ENCODE assay signal across 11 cellular contexts in genomic region chr4:26812049-26812729, GRCh38. TPM values are rescaled to one million over a fixed set of nuclear protein-coding genes. Genes with fewer than 3 reads are reported as not detected.
A peak's percentile ranks its signal among the peaks of the same experiment; 100 is the strongest.
DNase-seq lines count a peak whose midpoint lies in the region; ATAC-seq, FAIRE-seq and TF ChIP-seq lines count a peak whose summit lies in the region.
"Had no signal": no experiment of that assay in that cellular context is flagged by ENCODE, and none has a peak within 500 bp of the region (broad histone marks: within the 10 kb centered on the region; RNA-seq: fewer than 3 reads in every experiment).

No MANE protein-coding gene starts in this region.

- in situ Hi-C loops in HepG2 (cut with HindIII; ENCODE audit: extremely low pct_ligation_motif_present, low pct_unique_long_range_greater_than_20kb) = no loop called here

- WGBS in liver = 75% methylated on average over 6 of the region's 6 CpGs
- 69% methylated on average over 6 of the region's 6 CpGs for WGBS in HepG2 (ENCODE audit: low lambda C conversion rate)

- H3K4me3 ChIP-seq in liver (ENCODE audit: low read depth in 1 of 3, low read length in 3 of 3) (no peak overlapping the region), HepG2 (replicated peaks in 1 of 3; ENCODE audit: insufficient read depth in 1 of 3, low read depth in 2 of 3, low read length in 3 of 3) (no peak overlapping the region), lower lobe of right lung (no peak overlapping the region), PC-9 (no peak overlapping the region)

- H3K9ac ChIP-seq in liver (ENCODE audit: low read depth in 1 of 2, low read length in 2 of 2) = no peak overlapping the region
- H3K9ac ChIP-seq in HepG2 (ENCODE audit: insufficient read depth, low read depth, low read length) = no peak overlapping the region

- no peak for FAIRE-seq in HepG2 (lab: Jason Lieb, UNC)

- no peaks in the 10 kb centered on the region for H3K9me2 ChIP-seq in PC-9 (ENCODE audit: insufficient read depth)

- ATAC-seq in HepG2 (no peak), lower lobe of right lung (peak; percentile 44 to 52)
- ATAC-seq: activated T-cell treated with anti-CD3 and anti-CD28 coated beads, Interleukin-2, amount 50 U/mL, for 4 hours had no signal

- H3K79me2 ChIP-seq in HepG2 (ENCODE audit: insufficient read depth, low read length) (no peaks in the 10 kb centered on the region), PC-9 (ENCODE audit: low read depth) (no peaks in the 10 kb centered on the region)

- no peaks in the 10 kb centered on the region for H3K27me3 ChIP-seq in liver (ENCODE audit: control insufficient read depth in 4 of 4, insufficient read depth in 4 of 4, low read length in 3 of 4)
- peaks cover 0 to 13% of the 10 kb centered on the region in 2 experiments; a peak in 1 of 5 replicates for H3K27me3 ChIP-seq in HepG2 (ENCODE audit: control insufficient read depth in 1 of 2, insufficient read depth in 2 of 2, low read length in 2 of 2)
- H3K27me3 ChIP-seq in lower lobe of right lung (ENCODE audit: low read depth) = no peaks in the 10 kb centered on the region
- H3K27me3 ChIP-seq in PC-9 (ENCODE audit: insufficient read depth, low read depth) = no peaks in the 10 kb centered on the region

- H2AFZ ChIP-seq in HepG2 (ENCODE audit: low read length) = no peak overlapping the region
- H2AFZ ChIP-seq in PC-9 = no peak overlapping the region

- H3K4me2 ChIP-seq in HepG2 (ENCODE audit: low read depth, low read length) = no peak overlapping the region
- no peak overlapping the region for H3K4me2 ChIP-seq in PC-9

- no peak for TF ChIP-seq CTCF in liver (IDR thresholded peaks at IDR 0.05; ENCODE audit: low read depth, low read length, missing input control)
- no peak for TF ChIP-seq CTCF in HepG2 (CRISPR knock-in tag; IDR thresholded peaks at IDR 0.05)
- TF ChIP-seq CTCF in lower lobe of right lung (IDR thresholded peaks at IDR 0.05) = no peak
- TF ChIP-seq CTCF in PC-9 (conservative IDR thresholded peaks at IDR 0.05) = no peak

- intact Hi-C loops in HepG2 (cut with micrococcal nuclease; ENCODE audit: unreplicated experiment) = no loop called here
- intact Hi-C loops in lower lobe of right lung (cut with DNase I) = no loop called here
- intact Hi-C loops in PC-9 (cut with micrococcal nuclease; ENCODE audit: unreplicated experiment) = no loop called here

- TF ChIP-seq POLR2A in HepG2 (IDR thresholded peaks at IDR 0.05; ENCODE audit: insufficient read depth in 1 of 2, low read depth in 2 of 2, low read length in 2 of 2) = no peak

- H3K4me1 ChIP-seq in liver (ENCODE audit: control insufficient read depth in 4 of 4, insufficient read depth in 4 of 4, low read length in 3 of 4) (no peaks in the 10 kb centered on the region), HepG2 (ENCODE audit: insufficient read depth, low read length) (peaks cover 7% of the 10 kb centered on the region), lower lobe of right lung (peaks cover 22% of the 10 kb centered on the region), PC-9 (replicated peaks; ENCODE audit: insufficient read depth) (no peaks in the 10 kb centered on the region)

- TF ChIP-seq RAD21 in liver (IDR thresholded peaks at IDR 0.05) (peak in 1 of 2 donors; percentile 16), HepG2 (CRISPR knock-in tag; IDR thresholded peaks at IDR 0.05) (no peak)

- no peaks in the 10 kb centered on the region for H3K36me3 ChIP-seq in liver (ENCODE audit: control insufficient read depth in 4 of 4, insufficient read depth in 3 of 4, low read depth in 1 of 4, low read length in 3 of 4)
- H3K36me3 ChIP-seq in HepG2 (replicated peaks in 1 of 2; ENCODE audit: control insufficient read depth in 1 of 2, insufficient read depth in 2 of 2, low read length in 2 of 2) = no peaks in the 10 kb centered on the region
- no peaks in the 10 kb centered on the region for H3K36me3 ChIP-seq in lower lobe of right lung
- H3K36me3 ChIP-seq in PC-9 (ENCODE audit: low read depth) = no peaks in the 10 kb centered on the region

- H4K20me1 ChIP-seq in HepG2 (ENCODE audit: insufficient read depth, low read length) (no peaks in the 10 kb centered on the region), PC-9 (ENCODE audit: insufficient read depth) (no peaks in the 10 kb centered on the region)

- DNase-seq in HepG2 (ENCODE audit: low spot score) = no peak
- DNase-seq in astrocyte of the hippocampus (ENCODE audit: low read depth, low spot score) = peak; percentile 13
- no peak for DNase-seq in lower lobe of right lung
- DNase-seq in NCI-H524 treated with DMSO at 0.1 percent for 48 hours (lab: John Stamatoyannopoulos, UW) = no peak
- DNase-seq in HT-29 (ENCODE audit: low spot score) = no peak
- DNase-seq in substantia nigra (lab: John Stamatoyannopoulos, UW) = no peak
- no peak for DNase-seq in PC-9
- DNase-seq: activated T-cell treated with anti-CD3 and anti-CD28 coated beads, Interleukin-2, amount 50 U/mL, for 4 hours; KBM-7; T1000 had no signal

- CTCF ChIA-PET in HepG2 (lab: Yijun Ruan, JAX; ENCODE audit: low intra/inter-chr PET ratio, low total read pairs) (no interaction called here), PC-9 (lab: Charles Lee) (no interaction called here)

- no peaks in the 10 kb centered on the region for H3F3A ChIP-seq in PC-9 (ENCODE audit: insufficient read depth, low read depth)

- TF ChIP-seq EP300 in HepG2 (IDR thresholded peaks at IDR 0.05; ENCODE audit: low read depth in 2 of 2, low read length in 2 of 2) = no peak
- no peak for TF ChIP-seq EP300 in HepG2 (CRISPR knock-in tag; IDR thresholded peaks at IDR 0.05; ENCODE audit: borderline replicate concordance)

- H3K9me3 ChIP-seq in liver (ENCODE audit: control insufficient read depth in 4 of 4, low read length in 3 of 4) (no peaks in the 10 kb centered on the region), HepG2 (ENCODE audit: low read length) (no peaks in the 10 kb centered on the region), lower lobe of right lung (no peaks in the 10 kb centered on the region), PC-9 (ENCODE audit: insufficient read depth, low read depth) (no peaks in the 10 kb centered on the region)

- BruUV-seq in HepG2 (replicated peaks; lab: Mats Ljungman, UMichigan) (no TSS peak), PC-9 (replicated peaks; lab: Mats Ljungman, UMichigan) (no TSS peak)

- H3K27ac ChIP-seq in liver (ENCODE audit: low read depth in 1 of 2, low read length in 2 of 2) = no peak overlapping the region
- H3K27ac ChIP-seq in HepG2 (ENCODE audit: extremely low read length, insufficient read depth, low read length) = no peak overlapping the region
- H3K27ac ChIP-seq in lower lobe of right lung = peak overlapping the region; percentile 50
- no peak overlapping the region for H3K27ac ChIP-seq in substantia nigra (ENCODE audit: low read depth, low read length, poor library complexity, severe bottlenecking)
- no peak overlapping the region for H3K27ac ChIP-seq in PC-9

- POLR2A ChIA-PET in HepG2 (lab: Yijun Ruan, JAX) = no interaction called here
- POLR2A ChIA-PET in PC-9 (lab: Charles Lee; ENCODE audit: unreplicated experiment) = no interaction called here

TF ChIP-seq in HepG2, 621 proteins besides CTCF, POLR2A, EP300 and RAD21 (continues in another document):
- TF ChIP-seq ZNF780A (CRISPR knock-in tag; IDR thresholded peaks at IDR 0.05) (no peak), ZNF567 (CRISPR knock-in tag; IDR thresholded peaks at IDR 0.05; ENCODE audit: borderline replicate concordance) (no peak), ZSCAN20 (CRISPR knock-in tag; IDR thresholded peaks at IDR 0.05; ENCODE audit: borderline replicate concordance) (no peak), MED1 (CRISPR knock-in tag; IDR thresholded peaks at IDR 0.05) (no peak), ZNF569 (CRISPR knock-in tag; IDR thresholded peaks at IDR 0.05; ENCODE audit: borderline replicate concordance) (no peak)

RNA-seq across cellular contexts. Expression of gene STIM2, which starts 48.5 kb away (rescaled TPM):
- 10 to 100 TPM in 1 of 2 donors, 1 to 10 TPM in 1; 5.4 to 11.1 TPM for total RNA-seq in liver
- 1 to 10 TPM; 6.6 to 7.2 TPM for polyA plus RNA-seq in liver
- total RNA-seq in HepG2 (2016; rRNA removed; fragmentation: Illumina TruSeq; extraction: Trizol) = 8.2 and 19.3 TPM in 2 replicates
- 3.5 and 6.1 TPM in 2 replicates for total RNA-seq in HepG2 (2016; cell fraction: cytosol; rRNA removed; fragmentation: Illumina TruSeq; extraction: Trizol; ENCODE audit: low read depth)
- total RNA-seq in HepG2 (2016; cell fraction: insoluble cytoplasmic fraction; rRNA removed; fragmentation: Illumina TruSeq; extraction: Trizol) = 9.9 and 21.5 TPM in 2 replicates
- 6.0 and 6.1 TPM in 2 replicates for total RNA-seq in HepG2 (2016; cell fraction: membrane; rRNA removed; fragmentation: Illumina TruSeq; extraction: Trizol)
- total RNA-seq in HepG2 (2016; cell fraction: nucleus; rRNA removed; fragmentation: Illumina TruSeq; extraction: Trizol) = 33.3 and 39.0 TPM in 2 replicates
- 19.4 and 22.3 TPM in 2 replicates for polyA plus RNA-seq in HepG2 (2011; rRNA removed)
- polyA plus RNA-seq in HepG2 (2011; cell fraction: cytosol; rRNA removed) = 7.8 and 10.6 TPM in 2 replicates
- polyA plus RNA-seq in HepG2 (2011; cell fraction: nucleus; rRNA removed) = 48.3 and 53.9 TPM in 2 replicates
- 15.2 and 16.9 TPM in 2 replicates for polyA plus RNA-seq in HepG2 (2012)
- polyA plus RNA-seq in HepG2 (2016; cell fraction: cytosol; fragmentation: Illumina TruSeq; extraction: Trizol; ENCODE audit: low read depth) = 2.1 and 3.3 TPM in 2 replicates
- 7.2 and 7.9 TPM in 2 replicates for polyA plus RNA-seq in HepG2 (2016; cell fraction: insoluble cytoplasmic fraction; fragmentation: Illumina TruSeq; extraction: Trizol; ENCODE audit: low read depth)
- 3.2 and 4.3 TPM in 2 replicates for polyA plus RNA-seq in HepG2 (2016; cell fraction: membrane; fragmentation: Illumina TruSeq; extraction: Trizol; ENCODE audit: low read depth)
- polyA plus RNA-seq in HepG2 (2016; cell fraction: nucleus; fragmentation: Illumina TruSeq; extraction: Trizol; ENCODE audit: insufficient read depth, low read depth) = 47.5 and 50.9 TPM in 2 replicates
- 26.2 and 31.6 TPM in 2 replicates for polyA minus RNA-seq in HepG2 (2011; rRNA and poly(A)+ RNA removed; ENCODE audit: low replicate concordance)
- polyA minus RNA-seq in HepG2 (2011; cell fraction: cytosol; rRNA and poly(A)+ RNA removed) = 6.8 and 8.5 TPM in 2 replicates
- 42.7 and 42.8 TPM in 2 replicates for polyA minus RNA-seq in HepG2 (2011; cell fraction: nucleus; rRNA and poly(A)+ RNA removed)
- 43.9 TPM for total RNA-seq in lower lobe of right lung
- total RNA-seq in HT-29 (2014; rRNA removed; shearing (Covaris generic)) = 24.3 and 27.9 TPM in 2 replicates
- total RNA-seq in PC-9 (2021) = 21.8 and 30.2 TPM in 2 replicates
